Comparison of ENCODE assay signal across 19 cellular contexts in genomic region chr5:132003982-132004381, GRCh38. TPM values are rescaled to one million over a fixed set of nuclear protein-coding genes. Genes with fewer than 3 reads are reported as not detected.
"Had no signal": no experiment of that assay in that cellular context is flagged by ENCODE, and none has a peak within 500 bp of the region (broad histone marks: within the 10 kb centered on the region; RNA-seq: fewer than 3 reads in every experiment).

No MANE protein-coding gene starts in this region.

- H3K36me3 ChIP-seq: esophagus muscularis mucosa, suprapubic skin had no signal

- H3K4me1 ChIP-seq: suprapubic skin had no signal

- ATAC-seq: activated CD4-positive, alpha-beta T cell treated with anti-CD3 and anti-CD28 coated beads for 36 hours; natural killer cell treated with Interleukin-12 subunit alpha and Interleukin-12 subunit beta and Interleukin-15 and Interleukin-18, amount 100 ng/mL, for 72 hours had no signal

- H3K27ac ChIP-seq: coronary artery, esophagus muscularis mucosa, suprapubic skin had no signal

- DNase-seq: activated CD4-positive, alpha-beta memory T cell treated with anti-CD3 and anti-CD28 coated beads for 36 hours; activated CD4-positive, alpha-beta T cell treated with anti-CD3 and anti-CD28 coated beads for 36 hours; activated T-cell treated with anti-CD3 and anti-CD28 coated beads for 4 hours; amniotic stem cell; central memory CD4-positive, alpha-beta T cell; SK-N-SH had no signal

- H3K4me2 ChIP-seq: SK-N-SH had no signal

- H3K9ac ChIP-seq: SK-N-SH had no signal

- H3K4me3 ChIP-seq: body of pancreas, coronary artery, esophagus muscularis mucosa, lung, suprapubic skin had no signal

- FAIRE-seq: endothelial cell of umbilical vein, islet of Langerhans had no signal

- H3K9me3 ChIP-seq: body of pancreas, esophagus muscularis mucosa, SK-N-SH, suprapubic skin had no signal

- H3K27me3 ChIP-seq: body of pancreas, esophagus muscularis mucosa, suprapubic skin had no signal

RNA-seq across cellular contexts. Expression of gene ACSL6, which starts 7.5 kb away (rescaled TPM):
- total RNA-seq: endothelial cell of umbilical vein, glomerular endothelial cell, mesothelial cell of epicardium had no signal
- polyA plus RNA-seq: endothelial cell of umbilical vein had no signal

RNA-seq across cellular contexts. Expression of gene IL3, which starts 56.5 kb away (rescaled TPM):
- total RNA-seq: body of pancreas, endothelial cell of umbilical vein, esophagus muscularis mucosa, glomerular endothelial cell, lung, mesothelial cell of epicardium, progenitor cell of endocrine pancreas, suprapubic skin, WTC11 had no signal
- polyA plus RNA-seq: endothelial cell of umbilical vein, lung, SK-N-SH had no signal

RNA-seq across cellular contexts. Expression of gene MEIKIN, which starts 58.5 kb away (rescaled TPM):
- total RNA-seq: activated CD4-positive, alpha-beta T cell treated with anti-CD3 and anti-CD28 coated beads for 36 hours; activated T-helper 1 cell treated with anti-CD3 and anti-CD28 coated beads, Interleukin-12 subunit alpha, Interleukin-12 subunit beta, Interleukin-2, Interleukin-4 antibody, amounts not matched to agents 30 ng/mL and 10 ng/mL and 1 ng/mL, durations not matched to agents 14 hours and 24 hours and 36 hours; endothelial cell of umbilical vein; esophagus muscularis mucosa; glomerular endothelial cell; lung; mesothelial cell of epicardium; natural killer cell treated with Interleukin-12 subunit alpha and Interleukin-12 subunit beta and Interleukin-15 and Interleukin-18, amount 100 ng/mL, for 72 hours; progenitor cell of endocrine pancreas; suprapubic skin; WTC11 had no signal
- polyA plus RNA-seq: endothelial cell of umbilical vein, SK-N-SH had no signal
